Comparison of ENCODE assay signal across 8 cellular contexts in genomic region chr1:198167436-198167934, GRCh38. TPM values are rescaled to one million over a fixed set of nuclear protein-coding genes. Genes with fewer than 3 reads are reported as not detected.
DNase-seq lines count a peak whose midpoint lies in the region; ATAC-seq lines count a peak whose summit lies in the region.

No MANE protein-coding gene starts in this region.

- DNase-seq in AG08395 (ENCODE audit: low spot score) (peak; percentile 20), kidney tubule cell (ENCODE audit: low spot score) (peak; percentile 66), globus pallidus (ENCODE audit: low spot score) (no peak), SKM-1 treated with dmso at 0.1 percent for 144 hours (lab: John Stamatoyannopoulos, UW; ENCODE audit: unreplicated experiment) (no peak), occipital lobe (lab: John Stamatoyannopoulos, UW) (no peak)
- peak; percentile 33 for DNase-seq in activated CD4-positive, alpha-beta T cell treated with anti-CD3 and anti-CD28 coated beads for 48 hours

- peak; percentile 62 for ATAC-seq in GM19324 (IDR thresholded peaks at IDR 0.05; ENCODE audit: low FRiP score, unreplicated experiment)
- peak; percentile 47 for ATAC-seq in HG03159 (IDR thresholded peaks at IDR 0.05; ENCODE audit: unreplicated experiment)

RNA-seq across cellular contexts. Expression of gene NEK7, which starts 10.7 kb away (rescaled TPM):
- total RNA-seq in occipital lobe: 24.6 TPM

Comparison
In these comparisons a context has a peak if more than half of its experiments do, and no peak if none do; other contexts are left out.
1. DNase-seq: peak in AG08395 (single experiment), activated CD4-positive, alpha-beta T cell treated with anti-CD3 and anti-CD28 coated beads for 48 hours (single experiment) and kidney tubule cell (single experiment); none in globus pallidus (single experiment), SKM-1 treated with dmso at 0.1 percent for 144 hours (single experiment) and occipital lobe (single experiment).